In the genomic region with DNA sequence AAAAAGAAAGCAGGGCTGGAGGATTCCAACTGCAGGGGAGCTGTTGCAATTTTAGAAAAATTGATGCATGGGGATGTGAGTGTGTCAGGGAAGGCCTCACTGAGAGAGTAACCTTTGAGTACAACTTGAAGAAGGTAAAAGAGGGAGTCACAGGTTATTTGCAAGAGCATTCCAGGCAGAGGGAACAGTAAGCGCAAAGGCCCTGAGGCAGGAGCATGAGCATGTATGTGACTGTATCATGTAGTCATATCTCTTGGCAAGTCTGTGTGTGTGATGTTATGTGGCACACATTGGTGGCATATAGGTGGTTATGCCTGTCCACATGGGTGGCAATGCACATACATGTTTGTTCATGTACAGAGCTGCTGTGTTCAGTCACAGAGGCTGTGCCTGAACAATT, we compare ENCODE assay signal across 2 cellular contexts.
TF ChIP-seq lines count a peak whose summit lies in the region.

No MANE protein-coding gene starts in this region.

TF ChIP-seq in HEK293, 187 proteins besides CTCF, POLR2A, EP300 and RAD21:
- peak; percentile 95 for TF ChIP-seq ZNF623 (tag by site-specific recombination; IDR thresholded peaks at IDR 0.05)
- no peak for TF ChIP-seq SP3 (tag by site-specific recombination; IDR thresholded peaks at IDR 0.05)

TF ChIP-seq in H1, 55 proteins besides CTCF, POLR2A, EP300 and RAD21:
- TF ChIP-seq KDM1A (IDR thresholded peaks at IDR 0.05; ENCODE audit: borderline replicate concordance, low read length) = 0 out of 2 replicates have a peak, but pooled peaks have one; percentile 50
- TF ChIP-seq TAF7 (optimal IDR thresholded peaks at IDR 0.05; ENCODE audit: borderline replicate concordance, low read depth, low read length) = no peak
